In the genomic region with DNA sequence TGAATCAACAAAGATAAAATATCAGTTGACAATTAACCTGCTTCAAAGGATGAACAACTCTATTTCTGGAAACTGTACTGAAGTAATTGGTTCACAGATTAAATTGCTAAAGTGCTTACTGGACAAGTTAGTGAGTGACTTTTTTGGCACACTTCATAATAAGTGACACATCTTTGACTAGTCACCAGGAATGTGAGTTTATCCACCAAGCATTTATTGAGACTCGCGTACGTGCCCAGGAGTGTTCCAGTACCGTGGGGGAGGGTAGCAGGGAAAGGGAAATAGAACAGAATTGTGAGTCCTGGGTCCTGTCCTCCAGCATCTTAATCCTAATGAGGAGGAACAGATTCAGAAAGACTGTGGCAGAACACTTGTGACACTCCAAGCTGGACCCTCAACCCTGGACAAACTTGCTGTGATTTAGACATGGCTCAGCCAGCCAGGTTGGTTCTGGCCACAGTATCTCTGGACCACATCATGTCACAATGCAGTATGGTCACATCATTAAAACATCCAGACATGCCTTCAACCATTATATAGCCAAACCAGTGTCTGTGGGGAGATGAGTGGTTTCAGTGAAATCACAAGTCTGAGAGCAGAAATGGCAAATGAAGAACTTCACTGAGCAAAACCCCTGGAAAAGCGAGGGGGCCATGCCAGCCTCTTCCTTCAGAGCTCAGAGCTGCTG, we compare ENCODE assay signal across 15 cellular contexts.
DNase-seq lines count a peak whose midpoint lies in the region; ATAC-seq and FAIRE-seq lines count a peak whose summit lies in the region.
"Had no signal": no experiment of that assay in that cellular context is flagged by ENCODE, and none has a peak within 500 bp of the region (broad histone marks: within the 10 kb centered on the region; RNA-seq: fewer than 3 reads in every experiment).

No MANE protein-coding gene starts in this region.

- no peak overlapping the region for H3K4me3 ChIP-seq in MG63
- H3K4me3 ChIP-seq: prostate gland had no signal

- no peaks in the 10 kb centered on the region for H3K27me3 ChIP-seq in MG63

- DNase-seq in EL: peak; percentile 90
- DNase-seq in MG63: peak; percentile 99
- peak; percentile 23 for DNase-seq in fibroblast of gingiva (ENCODE audit: low read depth)
- peak; percentile 99 for DNase-seq in renal cortical epithelial cell (ENCODE audit: low read depth)
- DNase-seq in frontal cortex (ENCODE audit: low spot score in 2 of 2): no peak
- no peak for DNase-seq in NCI-H446 (lab: John Stamatoyannopoulos, UW)
- DNase-seq: activated T-cell treated with anti-CD3 and anti-CD28 coated beads, Interleukin-2, amount 50 U/mL, for 72 hours; anterior cingulate cortex; GF-D8; NCI-H2171; stimulated activated naive CD8-positive, alpha-beta T cell treated with anti-CD3 and anti-CD28 coated beads, Interleukin-15, Interleukin-2, amounts not matched to agents 100 U/mL and 50 U/mL, for 24 hours; T-helper 1 cell had no signal

- H3K9me3 ChIP-seq in MG63: no peaks in the 10 kb centered on the region
- H3K9me3 ChIP-seq: prostate gland had no signal

- ATAC-seq in GM19328 (IDR thresholded peaks at IDR 0.05; ENCODE audit: unreplicated experiment) (no peak), HG03139 (IDR thresholded peaks at IDR 0.05; ENCODE audit: unreplicated experiment) (no peak)
- ATAC-seq: activated T-cell treated with anti-CD3 and anti-CD28 coated beads, Interleukin-2, amount 50 U/mL, for 72 hours; stimulated activated naive CD8-positive, alpha-beta T cell treated with anti-CD3 and anti-CD28 coated beads, Interleukin-15, Interleukin-2, amounts not matched to agents 100 U/mL and 50 U/mL, for 24 hours had no signal

- H3K36me3 ChIP-seq in MG63: no peaks in the 10 kb centered on the region
- H3K36me3 ChIP-seq: prostate gland had no signal

- FAIRE-seq in frontal cortex (lab: Jason Lieb, UNC): no peak

Comparison
In these comparisons a context has a peak if more than half of its experiments do, and no peak if none do; other contexts are left out.
1. DNase-seq: peak in EL (single experiment), MG63 (single experiment), fibroblast of gingiva (single experiment) and renal cortical epithelial cell (single experiment); none in frontal cortex (0 of 2) and NCI-H446 (0 of 2).